ENCODE assay signal across 23 cellular contexts in the genomic region with DNA sequence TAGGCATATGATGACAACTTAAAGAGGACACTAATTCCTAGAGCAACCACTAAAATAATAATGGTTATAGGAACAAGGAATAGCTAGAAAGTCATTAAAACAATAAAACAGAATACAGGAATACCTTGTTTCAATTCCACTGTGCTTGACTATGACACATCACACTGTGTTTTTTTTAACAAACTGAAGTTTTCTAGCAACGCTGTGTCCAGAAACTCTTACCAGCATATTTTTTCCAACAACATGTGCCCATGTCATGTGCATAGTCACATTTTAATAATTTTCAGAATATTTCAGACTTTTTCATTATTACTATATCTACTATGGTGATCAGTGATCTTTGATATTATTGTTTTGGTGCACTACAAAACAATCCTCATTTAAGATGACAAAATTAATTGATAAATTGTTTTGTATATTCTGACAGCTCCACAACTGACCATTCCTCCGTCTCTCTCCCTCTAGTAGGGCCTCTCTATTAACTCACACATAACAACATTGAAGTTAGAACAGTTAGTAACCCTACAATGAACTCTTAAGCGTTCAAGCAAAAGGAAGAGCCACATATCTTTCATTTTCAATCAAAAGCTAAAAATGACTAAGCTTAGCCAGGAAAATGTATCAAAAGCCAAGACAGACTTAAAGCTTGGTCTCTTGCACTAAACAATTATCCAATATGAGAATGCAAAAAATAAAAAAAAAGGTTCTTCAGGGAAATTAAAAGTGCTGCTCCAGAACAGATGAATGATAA.
DNase-seq lines count a peak whose midpoint lies in the region; ATAC-seq and TF ChIP-seq lines count a peak whose summit lies in the region.
"Had no signal": no experiment of that assay in that cellular context is flagged by ENCODE, and none has a peak within 500 bp of the region (broad histone marks: within the 10 kb centered on the region; RNA-seq: fewer than 3 reads in every experiment).

No MANE protein-coding gene starts in this region.

- no peaks in the 10 kb centered on the region for H3K27me3 Mint-ChIP-seq in activated CD8-positive, alpha-beta memory T cell treated with anti-CD3 and anti-CD28 coated beads, Interleukin-2, amount 10 ng/mL, durations not matched to agents 7 days and 5 days
- H3K27me3 Mint-ChIP-seq in activated CD4-positive, alpha-beta memory T cell treated with anti-CD3 and anti-CD28 coated beads, Interleukin-2, amount 10 ng/mL, durations not matched to agents 7 days and 5 days: no peaks in the 10 kb centered on the region
- H3K27me3 Mint-ChIP-seq in osteocyte (ENCODE audit: unreplicated experiment): no peaks in the 10 kb centered on the region
- no peaks in the 10 kb centered on the region for H3K27me3 Mint-ChIP-seq in WTC11 (ENCODE audit: low read depth)
- H3K27me3 Mint-ChIP-seq: B cell had no signal

- H3K4me1 Mint-ChIP-seq in activated CD8-positive, alpha-beta memory T cell treated with anti-CD3 and anti-CD28 coated beads, Interleukin-2, amount 10 ng/mL, durations not matched to agents 7 days and 5 days: peaks cover 42% of the 10 kb centered on the region
- peaks cover 42% of the 10 kb centered on the region for H3K4me1 Mint-ChIP-seq in activated CD4-positive, alpha-beta memory T cell treated with anti-CD3 and anti-CD28 coated beads, Interleukin-2, amount 10 ng/mL, durations not matched to agents 7 days and 5 days
- H3K4me1 Mint-ChIP-seq in osteocyte (ENCODE audit: unreplicated experiment) (peaks cover 10% of the 10 kb centered on the region), WTC11 (no peaks in the 10 kb centered on the region)
- H3K4me1 Mint-ChIP-seq: B cell had no signal

- TF ChIP-seq CTCF in osteocyte (IDR thresholded peaks at IDR 0.05) (no peak), WTC11 (IDR thresholded peaks at IDR 0.05) (no peak)

- POLR2A ChIA-PET in activated CD4-positive, alpha-beta memory T cell treated with anti-CD3 and anti-CD28 coated beads, Interleukin-2, amount 10 ng/mL, durations not matched to agents 7 days and 5 days (lab: Charles Lee): interaction anchor here (1.5 kb wide), 1 partner anchor 84 kb away, joined by 3 read pairs; no protein-coding TSS in a partner anchor
- POLR2A ChIA-PET in WTC11 (lab: Charles Lee): no interaction called here

- peaks cover 13% of the 10 kb centered on the region for H3K9me3 Mint-ChIP-seq in activated CD8-positive, alpha-beta memory T cell treated with anti-CD3 and anti-CD28 coated beads, Interleukin-2, amount 10 ng/mL, durations not matched to agents 7 days and 5 days (ENCODE audit: low read depth)
- peaks cover 4% of the 10 kb centered on the region for H3K9me3 Mint-ChIP-seq in activated CD4-positive, alpha-beta memory T cell treated with anti-CD3 and anti-CD28 coated beads, Interleukin-2, amount 10 ng/mL, durations not matched to agents 7 days and 5 days
- H3K9me3 Mint-ChIP-seq in osteocyte (ENCODE audit: unreplicated experiment) (peaks cover 10% of the 10 kb centered on the region), WTC11 (peaks cover 15% of the 10 kb centered on the region)

- DNase-seq in activated CD8-positive, alpha-beta memory T cell treated with anti-CD3 and anti-CD28 coated beads, Interleukin-2, amount 10 ng/mL, durations not matched to agents 7 days and 5 days: no peak
- DNase-seq in activated CD8-positive, alpha-beta memory T cell treated with anti-CD3 and anti-CD28 coated beads, Interleukin-2, amount 50 U/mL, for 48 hours: no peak
- DNase-seq in activated CD4-positive, alpha-beta memory T cell treated with anti-CD3 and anti-CD28 coated beads, Interleukin-2, amount 10 ng/mL, durations not matched to agents 7 days and 5 days: no peak
- no peak for DNase-seq in osteocyte (ENCODE audit: extremely low spot score, unreplicated experiment)
- DNase-seq in WTC11 (ENCODE audit: low spot score): no peak
- no peak for DNase-seq in activated CD4-positive, CD25-positive, alpha-beta regulatory T cell treated with anti-CD3 and anti-CD28 coated beads, Interleukin-2, amount 50 U/mL, for 72 hours
- DNase-seq in iPS-NIHi11 (ENCODE audit: low spot score): no peak
- DNase-seq: activated gamma-delta T cell; body of pancreas; DMS53; effector CD8-positive, alpha-beta T cell; GDM1; heart right ventricle; KG1; left colon; NCI-H1436 treated with DMSO at 0.1 percent for 48 hours; NCI-H524; Peyer's patch; SIG-M5; upper lobe of left lung had no signal

- peak overlapping the region; percentile 32 for H3K4me3 Mint-ChIP-seq in activated CD8-positive, alpha-beta memory T cell treated with anti-CD3 and anti-CD28 coated beads, Interleukin-2, amount 10 ng/mL, durations not matched to agents 7 days and 5 days
- peak overlapping the region; percentile 5 for H3K4me3 Mint-ChIP-seq in activated CD4-positive, alpha-beta memory T cell treated with anti-CD3 and anti-CD28 coated beads, Interleukin-2, amount 10 ng/mL, durations not matched to agents 7 days and 5 days
- H3K4me3 Mint-ChIP-seq in osteocyte (ENCODE audit: unreplicated experiment): no peak overlapping the region
- no peak overlapping the region for H3K4me3 Mint-ChIP-seq in WTC11
- H3K4me3 Mint-ChIP-seq: B cell had no signal

- H3K27ac Mint-ChIP-seq in activated CD8-positive, alpha-beta memory T cell treated with anti-CD3 and anti-CD28 coated beads, Interleukin-2, amount 10 ng/mL, durations not matched to agents 7 days and 5 days: peak overlapping the region; percentile 64
- H3K27ac Mint-ChIP-seq in activated CD4-positive, alpha-beta memory T cell treated with anti-CD3 and anti-CD28 coated beads, Interleukin-2, amount 10 ng/mL, durations not matched to agents 7 days and 5 days: peak overlapping the region; percentile 42
- H3K27ac Mint-ChIP-seq in osteocyte (ENCODE audit: unreplicated experiment) (peak overlapping the region; percentile 28), WTC11 (no peak overlapping the region)
- H3K27ac Mint-ChIP-seq: B cell had no signal

- CTCF ChIA-PET in activated CD8-positive, alpha-beta memory T cell treated with anti-CD3 and anti-CD28 coated beads, Interleukin-2, amount 10 ng/mL, durations not matched to agents 7 days and 5 days (lab: Charles Lee): interaction anchor here (0.6 to 0.8 kb wide), 2 partner anchors 81 to 84 kb away, joined by 3 read pairs; no protein-coding TSS in a partner anchor
- CTCF ChIA-PET in activated CD4-positive, alpha-beta memory T cell treated with anti-CD3 and anti-CD28 coated beads, Interleukin-2, amount 10 ng/mL, durations not matched to agents 7 days and 5 days (lab: Charles Lee): no interaction called here
- CTCF ChIA-PET in WTC11 (lab: Charles Lee): no interaction called here

- peaks cover 51% of the 10 kb centered on the region for H3K36me3 Mint-ChIP-seq in activated CD8-positive, alpha-beta memory T cell treated with anti-CD3 and anti-CD28 coated beads, Interleukin-2, amount 10 ng/mL, durations not matched to agents 7 days and 5 days
- H3K36me3 Mint-ChIP-seq in activated CD4-positive, alpha-beta memory T cell treated with anti-CD3 and anti-CD28 coated beads, Interleukin-2, amount 10 ng/mL, durations not matched to agents 7 days and 5 days (ENCODE audit: low read depth): peaks cover 46% of the 10 kb centered on the region
- H3K36me3 Mint-ChIP-seq in osteocyte (ENCODE audit: unreplicated experiment) (peaks cover 59% of the 10 kb centered on the region), WTC11 (peaks cover 20% of the 10 kb centered on the region)

- peak; percentile 56 for ATAC-seq in activated CD8-positive, alpha-beta memory T cell treated with anti-CD3 and anti-CD28 coated beads, Interleukin-2, amount 10 ng/mL, durations not matched to agents 7 days and 5 days
- ATAC-seq in GM21723 (IDR thresholded peaks at IDR 0.05; ENCODE audit: unreplicated experiment) (peak; percentile 63), WTC11 (no peak)
- ATAC-seq: A549, body of pancreas, heart right ventricle, left colon had no signal

TF ChIP-seq in WTC11, 78 proteins besides CTCF, POLR2A, EP300 and RAD21 (continues in another document):
- TF ChIP-seq TEAD4 (CRISPR knock-in tag; IDR thresholded peaks at IDR 0.05) (no peak), NFYB (CRISPR knock-in tag; conservative IDR thresholded peaks at IDR 0.05; ENCODE audit: low read depth) (no peak), NR3C1 (CRISPR knock-in tag; conservative IDR thresholded peaks at IDR 0.05; ENCODE audit: low read depth) (no peak), RELA (CRISPR knock-in tag; IDR thresholded peaks at IDR 0.05; ENCODE audit: borderline replicate concordance) (no peak)
- TF ChIP-seq, protein P1, sequence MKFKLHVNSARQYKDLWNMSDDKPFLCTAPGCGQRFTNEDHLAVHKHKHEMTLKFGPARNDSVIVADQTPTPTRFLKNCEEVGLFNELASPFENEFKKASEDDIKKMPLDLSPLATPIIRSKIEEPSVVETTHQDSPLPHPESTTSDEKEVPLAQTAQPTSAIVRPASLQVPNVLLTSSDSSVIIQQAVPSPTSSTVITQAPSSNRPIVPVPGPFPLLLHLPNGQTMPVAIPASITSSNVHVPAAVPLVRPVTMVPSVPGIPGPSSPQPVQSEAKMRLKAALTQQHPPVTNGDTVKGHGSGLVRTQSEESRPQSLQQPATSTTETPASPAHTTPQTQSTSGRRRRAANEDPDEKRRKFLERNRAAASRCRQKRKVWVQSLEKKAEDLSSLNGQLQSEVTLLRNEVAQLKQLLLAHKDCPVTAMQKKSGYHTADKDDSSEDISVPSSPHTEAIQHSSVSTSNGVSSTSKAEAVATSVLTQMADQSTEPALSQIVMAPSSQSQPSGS (CRISPR knock-in tag; IDR thresholded peaks at IDR 0.05; ENCODE audit: borderline replicate concordance, low read depth): no peak
- TF ChIP-seq, protein P2, sequence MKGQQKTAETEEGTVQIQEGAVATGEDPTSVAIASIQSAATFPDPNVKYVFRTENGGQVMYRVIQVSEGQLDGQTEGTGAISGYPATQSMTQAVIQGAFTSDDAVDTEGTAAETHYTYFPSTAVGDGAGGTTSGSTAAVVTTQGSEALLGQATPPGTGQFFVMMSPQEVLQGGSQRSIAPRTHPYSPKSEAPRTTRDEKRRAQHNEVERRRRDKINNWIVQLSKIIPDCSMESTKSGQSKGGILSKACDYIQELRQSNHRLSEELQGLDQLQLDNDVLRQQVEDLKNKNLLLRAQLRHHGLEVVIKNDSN (CRISPR knock-in tag; IDR thresholded peaks at IDR 0.05): no peak
- TF ChIP-seq, protein P3, sequence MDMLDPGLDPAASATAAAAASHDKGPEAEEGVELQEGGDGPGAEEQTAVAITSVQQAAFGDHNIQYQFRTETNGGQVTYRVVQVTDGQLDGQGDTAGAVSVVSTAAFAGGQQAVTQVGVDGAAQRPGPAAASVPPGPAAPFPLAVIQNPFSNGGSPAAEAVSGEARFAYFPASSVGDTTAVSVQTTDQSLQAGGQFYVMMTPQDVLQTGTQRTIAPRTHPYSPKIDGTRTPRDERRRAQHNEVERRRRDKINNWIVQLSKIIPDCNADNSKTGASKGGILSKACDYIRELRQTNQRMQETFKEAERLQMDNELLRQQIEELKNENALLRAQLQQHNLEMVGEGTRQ (CRISPR knock-in tag; IDR thresholded peaks at IDR 0.05): no peak

Comparison
In these comparisons a context has a peak if more than half of its experiments do, and no peak if none do; other contexts are left out.
1. H3K4me3 Mint-ChIP-seq: peak in activated CD8-positive, alpha-beta memory T cell treated with anti-CD3 and anti-CD28 coated beads, Interleukin-2, amount 10 ng/mL, durations not matched to agents 7 days and 5 days (single experiment) and activated CD4-positive, alpha-beta memory T cell treated with anti-CD3 and anti-CD28 coated beads, Interleukin-2, amount 10 ng/mL, durations not matched to agents 7 days and 5 days (single experiment); none in osteocyte (single experiment) and WTC11 (single experiment).